In genomic region chr6:150535818-150536220, GRCh38 we compare ENCODE assay signal across 1 cellular context.
TF ChIP-seq lines count a peak whose summit lies in the region.

No MANE protein-coding gene starts in this region.

TF ChIP-seq in HepG2, 621 proteins besides CTCF, POLR2A, EP300 and RAD21 (continued from another document):
- TF ChIP-seq HIC2 (CRISPR knock-in tag; IDR thresholded peaks at IDR 0.05; ENCODE audit: low read depth): peak; percentile 79
